Comparison of ENCODE assay signal across 9 cellular contexts in genomic region chr16:67652578-67653130, GRCh38. TPM values are rescaled to one million over a fixed set of nuclear protein-coding genes. Genes with fewer than 3 reads are reported as not detected.
DNase-seq lines count a peak whose midpoint lies in the region; ATAC-seq lines count a peak whose summit lies in the region.
"Had no signal": no experiment of that assay in that cellular context is flagged by ENCODE, and none has a peak within 500 bp of the region (broad histone marks: within the 10 kb centered on the region; RNA-seq: fewer than 3 reads in every experiment).

No MANE protein-coding gene starts in this region.

- H3K4me3 ChIP-seq in adipocyte (ENCODE audit: low read length) (no peak overlapping the region), iPS-15b (ENCODE audit: low read depth, low read length) (peak overlapping the region; percentile 64), urinary bladder (ENCODE audit: low read depth, low read length) (peak overlapping the region; percentile 40)

- peaks cover 51% of the 10 kb centered on the region for H3K36me3 Mint-ChIP-seq in activated CD4-positive, alpha-beta T cell treated with anti-CD3 and anti-CD28 coated beads, Interleukin-2, amount 10 ng/mL, durations not matched to agents 24 days and 14 days (ENCODE audit: low read depth)

- H3K36me3 ChIP-seq in adipocyte (ENCODE audit: control insufficient read depth, insufficient read depth, low read length, severe bottlenecking) (peaks cover 2% of the 10 kb centered on the region), iPS-15b (ENCODE audit: control insufficient read depth, insufficient read depth, low read length) (peaks cover 3% of the 10 kb centered on the region), urinary bladder (ENCODE audit: insufficient read depth) (no peaks in the 10 kb centered on the region)

- intact Hi-C loops in activated CD4-positive, alpha-beta T cell treated with anti-CD3 and anti-CD28 coated beads, Interleukin-2, amount 10 ng/mL, durations not matched to agents 24 days and 14 days (cut with micrococcal nuclease): no loop called here

- no peak overlapping the region for H3K27ac ChIP-seq in urinary bladder (ENCODE audit: low read depth)

- H3K4me1 Mint-ChIP-seq in activated CD4-positive, alpha-beta T cell treated with anti-CD3 and anti-CD28 coated beads, Interleukin-2, amount 10 ng/mL, durations not matched to agents 24 days and 14 days: peaks cover 9% of the 10 kb centered on the region

- no peaks in the 10 kb centered on the region for H3K27me3 Mint-ChIP-seq in activated CD4-positive, alpha-beta T cell treated with anti-CD3 and anti-CD28 coated beads, Interleukin-2, amount 10 ng/mL, durations not matched to agents 24 days and 14 days

- H3K27me3 ChIP-seq in adipocyte (replicated peaks; ENCODE audit: control insufficient read depth, insufficient read depth, low read length): peaks cover 41% of the 10 kb centered on the region
- peaks cover 5% of the 10 kb centered on the region for H3K27me3 ChIP-seq in iPS-15b (ENCODE audit: control insufficient read depth, insufficient read depth, low read length)

- H3K9me3 Mint-ChIP-seq in activated CD4-positive, alpha-beta T cell treated with anti-CD3 and anti-CD28 coated beads, Interleukin-2, amount 10 ng/mL, durations not matched to agents 24 days and 14 days: no peaks in the 10 kb centered on the region

- H3K9ac ChIP-seq in adipocyte (ENCODE audit: low read length) (no peak overlapping the region), iPS-15b (ENCODE audit: low read depth, low read length) (no peak overlapping the region)

- H3K9me3 ChIP-seq in adipocyte (ENCODE audit: control insufficient read depth, low read length) (no peaks in the 10 kb centered on the region), iPS-15b (ENCODE audit: control insufficient read depth, insufficient read depth, low read length) (no peaks in the 10 kb centered on the region)

- DNase-seq in activated CD4-positive, alpha-beta T cell treated with anti-CD3 and anti-CD28 coated beads, Interleukin-2, amount 10 ng/mL, durations not matched to agents 24 days and 14 days: peak; percentile 57
- no peak for DNase-seq in activated CD4-positive, alpha-beta T cell treated with anti-CD3 and anti-CD28 coated beads, Interleukin-2, amount 50 U/mL, for 1 hour
- DNase-seq in adipocyte (ENCODE audit: low read depth) (peak; percentile 53), middle frontal gyrus (ENCODE audit: extremely low spot score, low spot score) (no peak)
- DNase-seq in central memory CD4-positive, alpha-beta T cell: no peak
- DNase-seq: DMS79 treated with DMSO at 0.1 percent for 48 hours had no signal

- H3K4me3 Mint-ChIP-seq in activated CD4-positive, alpha-beta T cell treated with anti-CD3 and anti-CD28 coated beads, Interleukin-2, amount 10 ng/mL, durations not matched to agents 24 days and 14 days: no peak overlapping the region

- no peak overlapping the region for H3K27ac Mint-ChIP-seq in activated CD4-positive, alpha-beta T cell treated with anti-CD3 and anti-CD28 coated beads, Interleukin-2, amount 10 ng/mL, durations not matched to agents 24 days and 14 days

- 12% methylated on average over 59 of the region's 59 CpGs for WGBS in urinary bladder

- H3K4me1 ChIP-seq in adipocyte (ENCODE audit: control insufficient read depth, insufficient read depth, low read length) (peaks cover 3% of the 10 kb centered on the region), iPS-15b (ENCODE audit: control insufficient read depth, insufficient read depth, low read length) (peaks cover 2% of the 10 kb centered on the region), urinary bladder (ENCODE audit: insufficient read depth) (no peaks in the 10 kb centered on the region)

- ATAC-seq in GM18907 (IDR thresholded peaks at IDR 0.05; ENCODE audit: unreplicated experiment): no peak

RNA-seq across cellular contexts. Expression of gene ACD, which starts 7.4 kb away (rescaled TPM):
- total RNA-seq in activated CD4-positive, alpha-beta T cell treated with anti-CD3 and anti-CD28 coated beads, Interleukin-2, amount 10 ng/mL, durations not matched to agents 24 days and 14 days: 54.0 and 55.1 TPM in 2 replicates
- 9.5 TPM for total RNA-seq in urinary bladder
- polyA plus RNA-seq in urinary bladder: 34.6 TPM

RNA-seq across cellular contexts. Expression of gene CARMIL2, which starts 7.7 kb away (rescaled TPM):
- 219 and 229 TPM in 2 replicates for total RNA-seq in activated CD4-positive, alpha-beta T cell treated with anti-CD3 and anti-CD28 coated beads, Interleukin-2, amount 10 ng/mL, durations not matched to agents 24 days and 14 days
- 0.16 TPM for total RNA-seq in urinary bladder
- 0.99 TPM for polyA plus RNA-seq in urinary bladder

RNA-seq across cellular contexts. Expression of gene PARD6A, which starts 8.1 kb away (rescaled TPM):
- 13.5 and 14.0 TPM in 2 replicates for total RNA-seq in activated CD4-positive, alpha-beta T cell treated with anti-CD3 and anti-CD28 coated beads, Interleukin-2, amount 10 ng/mL, durations not matched to agents 24 days and 14 days
- 1.7 TPM for total RNA-seq in urinary bladder
- polyA plus RNA-seq in urinary bladder: 6.5 TPM

RNA-seq across cellular contexts. Expression of gene ENKD1, which starts 13.9 kb away (rescaled TPM):
- 12.7 and 13.8 TPM in 2 replicates for total RNA-seq in activated CD4-positive, alpha-beta T cell treated with anti-CD3 and anti-CD28 coated beads, Interleukin-2, amount 10 ng/mL, durations not matched to agents 24 days and 14 days
- 10.3 TPM for total RNA-seq in urinary bladder
- polyA plus RNA-seq in urinary bladder: 39.5 TPM

RNA-seq across cellular contexts. Expression of gene C16orf86, which starts 14.0 kb away (rescaled TPM):
- total RNA-seq in activated CD4-positive, alpha-beta T cell treated with anti-CD3 and anti-CD28 coated beads, Interleukin-2, amount 10 ng/mL, durations not matched to agents 24 days and 14 days: 0.68 and 1.5 TPM in 2 replicates
- total RNA-seq in urinary bladder: 1.2 TPM
- 9.9 TPM for polyA plus RNA-seq in urinary bladder

Comparison
In these comparisons a context has a peak if more than half of its experiments do, and no peak if none do; other contexts are left out.
1. DNase-seq: peak in activated CD4-positive, alpha-beta T cell treated with anti-CD3 and anti-CD28 coated beads, Interleukin-2, amount 10 ng/mL, durations not matched to agents 24 days and 14 days (single experiment) and adipocyte (single experiment); none in activated CD4-positive, alpha-beta T cell treated with anti-CD3 and anti-CD28 coated beads, Interleukin-2, amount 50 U/mL, for 1 hour (single experiment), middle frontal gyrus (single experiment) and central memory CD4-positive, alpha-beta T cell (single experiment).
2. RNA of gene CARMIL2, which starts 7.7 kb away (total RNA-seq): 219 to 229 TPM in activated CD4-positive, alpha-beta T cell treated with anti-CD3 and anti-CD28 coated beads, Interleukin-2, amount 10 ng/mL, durations not matched to agents 24 days and 14 days; 0.16 TPM in urinary bladder (single experiment); every median in the first group is over 100 times any median in the second.